In the genomic region with DNA sequence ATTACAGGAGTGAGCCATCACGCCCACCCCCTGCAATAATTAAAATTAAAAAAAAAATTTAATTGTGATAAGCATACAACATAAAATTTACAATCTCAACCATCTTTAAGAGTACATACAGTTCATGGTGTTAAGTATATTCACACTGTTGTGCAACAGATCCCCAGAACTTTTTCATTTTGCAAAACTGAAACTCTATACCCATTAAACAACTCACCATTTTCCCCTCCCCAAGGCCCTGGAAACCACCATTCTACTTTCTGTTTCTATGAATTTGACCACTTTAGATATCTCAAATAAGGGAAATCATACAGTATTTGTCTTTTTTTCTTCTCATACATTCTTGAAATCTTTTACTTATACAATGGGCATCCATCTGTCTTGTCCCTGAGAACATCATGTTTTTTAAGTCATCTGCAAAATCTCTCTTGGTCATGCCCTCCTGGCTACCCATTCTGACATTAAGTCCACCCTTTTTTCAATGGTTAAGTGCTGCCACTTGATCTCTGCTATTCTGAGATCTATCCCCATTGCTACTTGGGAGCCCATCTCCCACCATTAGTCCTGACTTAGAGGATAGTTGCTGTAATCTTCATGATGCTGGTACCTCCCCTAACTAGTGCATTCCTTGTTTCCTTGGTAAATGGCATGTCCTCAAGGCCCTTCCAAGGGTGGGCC, we compare ENCODE assay signal across 20 cellular contexts. TPM values are rescaled to one million over a fixed set of nuclear protein-coding genes. Genes with fewer than 3 reads are reported as not detected.
DNase-seq lines count a peak whose midpoint lies in the region; ATAC-seq, FAIRE-seq and TF ChIP-seq lines count a peak whose summit lies in the region.
"Had no signal": no experiment of that assay in that cellular context is flagged by ENCODE, and none has a peak within 500 bp of the region (broad histone marks: within the 10 kb centered on the region; RNA-seq: fewer than 3 reads in every experiment).

No MANE protein-coding gene starts in this region.

- H3K27ac ChIP-seq in OCI-LY3 (ENCODE audit: low read length): no peak overlapping the region
- H3K27ac ChIP-seq: pancreas had no signal

- peaks cover 17% of the 10 kb centered on the region for H3K4me1 ChIP-seq in OCI-LY3 (ENCODE audit: low read length)
- H3K4me1 ChIP-seq: pancreas had no signal

- no peaks in the 10 kb centered on the region for H3K79me2 ChIP-seq in OCI-LY3 (ENCODE audit: low read length)

- DNase-seq in activated naive CD4-positive, alpha-beta T cell treated with anti-CD3 and anti-CD28 coated beads for 36 hours: peak; percentile 18
- DNase-seq in activated naive CD4-positive, alpha-beta T cell (lab: John Stamatoyannopoulos, UW): no peak
- DNase-seq in left lobe of liver (ENCODE audit: low spot score): no peak
- no peak for DNase-seq in NCI-H446 treated with DMSO at 0.1 percent for 48 hours (lab: John Stamatoyannopoulos, UW)
- no peak for DNase-seq in hepatic stellate cell (ENCODE audit: low spot score)
- no peak for DNase-seq in RCC 7860 (ENCODE audit: low spot score)
- DNase-seq: activated CD4-positive, CD25-positive, alpha-beta regulatory T cell; activated T-cell treated with anti-CD3 and anti-CD28 coated beads for 4 hours; CD8-positive, alpha-beta T cell; cortex of kidney; H9; left cardiac atrium; NCI-H1105; NCI-H345; pancreas; SW 1271 had no signal

- intact Hi-C loops in activated naive CD4-positive, alpha-beta T cell treated with anti-CD3 and anti-CD28 coated beads for 36 hours (cut with micrococcal nuclease): no loop called here

- H3K4me3 ChIP-seq in OCI-LY3 (ENCODE audit: low read length): no peak overlapping the region
- H3K4me3 ChIP-seq: pancreas had no signal

- H4K20me1 ChIP-seq in OCI-LY3 (ENCODE audit: insufficient read depth, low read length): no peaks in the 10 kb centered on the region

- no peak for TF ChIP-seq CTCF in OCI-LY3 (IDR thresholded peaks at IDR 0.05; ENCODE audit: low read depth, low read length)

- no peaks in the 10 kb centered on the region for H3K9me3 Mint-ChIP-seq in activated naive CD4-positive, alpha-beta T cell treated with anti-CD3 and anti-CD28 coated beads for 36 hours
- H3K9me3 Mint-ChIP-seq: CD8-positive, alpha-beta T cell; H9 had no signal

- no peaks in the 10 kb centered on the region for H3K9me3 ChIP-seq in OCI-LY3 (ENCODE audit: insufficient read depth, low read length)
- H3K9me3 ChIP-seq: pancreas had no signal

- no peak overlapping the region for H3K9ac ChIP-seq in OCI-LY3 (ENCODE audit: low read length)

- no peaks in the 10 kb centered on the region for H3K36me3 Mint-ChIP-seq in activated naive CD4-positive, alpha-beta T cell treated with anti-CD3 and anti-CD28 coated beads for 36 hours (ENCODE audit: low read depth)
- H3K36me3 Mint-ChIP-seq: CD8-positive, alpha-beta T cell had no signal

- peaks cover 6% of the 10 kb centered on the region for H3K4me1 Mint-ChIP-seq in activated naive CD4-positive, alpha-beta T cell treated with anti-CD3 and anti-CD28 coated beads for 36 hours (ENCODE audit: low read depth)

- H3K27me3 ChIP-seq in OCI-LY3 (ENCODE audit: low read depth, low read length): no peaks in the 10 kb centered on the region
- H3K27me3 ChIP-seq: pancreas had no signal

- H3K27me3 Mint-ChIP-seq in activated naive CD4-positive, alpha-beta T cell treated with anti-CD3 and anti-CD28 coated beads for 36 hours (ENCODE audit: low read depth): peaks cover 3% of the 10 kb centered on the region

- H3K27ac Mint-ChIP-seq in activated naive CD4-positive, alpha-beta T cell treated with anti-CD3 and anti-CD28 coated beads for 36 hours: no peak overlapping the region
- H3K27ac Mint-ChIP-seq: CD8-positive, alpha-beta T cell; H9 had no signal

- CTCF ChIA-PET in activated naive CD4-positive, alpha-beta T cell treated with anti-CD3 and anti-CD28 coated beads for 36 hours (lab: Charles Lee): no interaction called here

- ATAC-seq in HG02610 (IDR thresholded peaks at IDR 0.05; ENCODE audit: unreplicated experiment) (peak; percentile 84), left lobe of liver (no peak)
- ATAC-seq: CD8-positive, alpha-beta T cell; esophagus mucosa; left cardiac atrium; Panc1; pancreas had no signal

- H3K36me3 ChIP-seq in OCI-LY3 (replicated peaks; ENCODE audit: low read depth, low read length): no peaks in the 10 kb centered on the region
- H3K36me3 ChIP-seq: pancreas had no signal

- no peak overlapping the region for H3K4me3 Mint-ChIP-seq in activated naive CD4-positive, alpha-beta T cell treated with anti-CD3 and anti-CD28 coated beads for 36 hours
- H3K4me3 Mint-ChIP-seq: CD8-positive, alpha-beta T cell; H9 had no signal

- H3K4me2 ChIP-seq in OCI-LY3 (ENCODE audit: low read length): peak overlapping the region; percentile 66

- no peak overlapping the region for H2AFZ ChIP-seq in OCI-LY3 (ENCODE audit: low read depth, low read length)

- no peak for FAIRE-seq in RCC 7860 (lab: Jason Lieb, UNC)
- FAIRE-seq: pancreas had no signal

RNA-seq across cellular contexts. Expression of a gene that starts 39.4 kb away (rescaled TPM):
- total RNA-seq in activated naive CD4-positive, alpha-beta T cell treated with anti-CD3 and anti-CD28 coated beads for 36 hours: 1 to 10 TPM; 3.0 to 3.5 TPM
- 11.1 TPM for total RNA-seq in left lobe of liver

RNA-seq across cellular contexts. Expression of a gene that starts 46.4 kb away (rescaled TPM):
- 10 to 100 TPM; 38.4 to 38.7 TPM for total RNA-seq in activated naive CD4-positive, alpha-beta T cell treated with anti-CD3 and anti-CD28 coated beads for 36 hours
- 13.5 TPM for total RNA-seq in left lobe of liver

RNA-seq across cellular contexts. Expression of a gene that starts 47.5 kb away (rescaled TPM):
- total RNA-seq in activated naive CD4-positive, alpha-beta T cell treated with anti-CD3 and anti-CD28 coated beads for 36 hours: 10 to 100 TPM; 32.4 to 44.0 TPM
- 25.0 TPM for total RNA-seq in left lobe of liver
